ENCODE assay signal across 8 cellular contexts in the genomic region with DNA sequence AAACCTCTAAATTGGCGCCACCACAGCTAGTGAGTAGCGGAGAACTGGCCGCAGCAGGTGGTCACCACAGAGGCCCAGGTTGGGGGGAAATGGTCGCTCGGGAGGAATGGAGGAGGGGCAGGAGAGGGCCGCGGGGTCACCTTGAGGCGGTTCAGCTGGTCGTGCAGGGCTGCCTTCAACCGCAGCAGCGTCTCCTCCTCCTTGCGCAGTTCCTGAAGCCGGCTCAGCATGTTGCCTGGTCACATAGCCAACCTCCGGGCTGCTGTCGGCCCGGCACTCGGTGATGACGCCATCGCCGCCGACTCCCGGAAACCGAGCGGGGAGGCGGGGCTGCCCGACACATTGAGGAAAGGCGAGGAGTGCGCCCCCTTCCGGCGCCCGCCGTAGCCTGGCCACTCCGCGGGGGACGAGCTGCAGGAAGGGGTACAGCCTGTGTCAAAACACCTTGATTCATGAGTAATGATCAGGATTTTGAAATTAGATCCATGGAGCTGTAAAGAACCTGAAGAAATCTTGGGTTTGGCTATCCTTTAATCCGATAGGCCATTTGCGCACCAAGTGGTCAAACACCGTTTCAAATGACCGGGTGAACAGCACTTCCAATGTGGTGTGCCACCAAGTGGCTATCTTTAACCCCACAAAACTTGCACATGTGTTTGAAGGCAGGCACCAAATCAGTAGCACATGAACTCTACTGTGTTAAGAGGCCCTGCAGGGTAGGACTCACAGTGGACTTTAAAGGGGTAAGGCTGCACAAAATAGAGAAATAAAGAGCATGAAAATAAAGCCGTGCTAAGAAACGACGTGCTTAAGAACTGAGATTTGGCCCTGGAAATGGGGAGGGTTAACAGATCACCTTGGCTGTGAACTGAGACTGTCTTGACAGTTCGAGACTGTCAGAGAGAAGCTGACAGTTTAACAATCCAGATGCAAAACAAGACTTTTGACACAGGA. TPM values are rescaled to one million over a fixed set of nuclear protein-coding genes. Genes with fewer than 3 reads are reported as not detected.
A peak's percentile ranks its signal among the peaks of the same experiment; 100 is the strongest.
DNase-seq lines count a peak whose midpoint lies in the region; ATAC-seq and TF ChIP-seq lines count a peak whose summit lies in the region.

A gene with protein sequence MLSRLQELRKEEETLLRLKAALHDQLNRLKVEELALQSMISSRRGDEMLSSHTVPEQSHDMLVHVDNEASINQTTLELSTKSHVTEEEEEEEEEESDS (minus strand): TSS at position 261 of the 954 bp plus-strand sequence. CDS start 31 bp downstream, at position 230.

- peak within 1 kb of the TSS; percentile 65 to 86 (median 70) for H3K4me3 ChIP-seq in Peyer's patch
- peak within 1 kb of the TSS; percentile 62 to 93 (median 88) for H3K4me3 ChIP-seq in esophagus muscularis mucosa

- peaks cover 54% of the 10 kb centered on the region for H3K4me1 Mint-ChIP-seq in stimulated activated effector memory CD8-positive, alpha-beta T cell treated with anti-CD3 and anti-CD28 coated beads, Interleukin-12 subunit alpha, Interleukin-12 subunit beta, amount 100 ng/mL, for 72 hours

- H3K27me3 ChIP-seq in Peyer's patch (no peaks in the 10 kb centered on the region), esophagus muscularis mucosa (no peaks in the 10 kb centered on the region)

- H3K36me3 ChIP-seq in Peyer's patch (peaks cover 0 to 68% (median 0%) of the 10 kb centered on the region in 3 donors), esophagus muscularis mucosa (peaks cover 62 to 80% (median 77%) of the 10 kb centered on the region in 4 donors)

- WGBS in esophagus muscularis mucosa: 12% methylated on average over 30 of the region's 43 CpGs

- H3K27ac Mint-ChIP-seq in stimulated activated effector memory CD8-positive, alpha-beta T cell treated with anti-CD3 and anti-CD28 coated beads, Interleukin-12 subunit alpha, Interleukin-12 subunit beta, amount 100 ng/mL, for 72 hours: peak within 1 kb of the TSS; percentile 96

- peak; percentile 81 for ATAC-seq in GM21717 (IDR thresholded peaks at IDR 0.05; ENCODE audit: unreplicated experiment)
- ATAC-seq in stimulated activated effector memory CD8-positive, alpha-beta T cell treated with anti-CD3 and anti-CD28 coated beads, Interleukin-12 subunit alpha, Interleukin-12 subunit beta, amount 100 ng/mL, for 72 hours: peak; percentile 93

- peak within 1 kb of the TSS; percentile 92 for H3K4me3 Mint-ChIP-seq in stimulated activated effector memory CD8-positive, alpha-beta T cell treated with anti-CD3 and anti-CD28 coated beads, Interleukin-12 subunit alpha, Interleukin-12 subunit beta, amount 100 ng/mL, for 72 hours

- no peak for TF ChIP-seq EP300 in esophagus muscularis mucosa (IDR thresholded peaks at IDR 0.05)

- DNase-seq in DMS79 (lab: John Stamatoyannopoulos, UW) (peak; percentile 62), KG1 (lab: John Stamatoyannopoulos, UW) (peak; percentile 93), Peyer's patch (peak; percentile 98 to 99 (median 98)), esophagus muscularis mucosa (ENCODE audit: extremely low spot score) (peak; percentile 99), myocyte (ENCODE audit: low read depth) (peak; percentile 94)
- peak; percentile 99 to 100 for DNase-seq in activated T-cell treated with anti-CD3 and anti-CD28 coated beads, Interleukin-2, amount 50 U/mL, for 48 hours
- DNase-seq in stimulated activated effector memory CD8-positive, alpha-beta T cell treated with anti-CD3 and anti-CD28 coated beads, Interleukin-12 subunit alpha, Interleukin-12 subunit beta, amount 100 ng/mL, for 72 hours (ENCODE audit: low spot score in 2 of 2): peak; percentile 99

- H3K4me1 ChIP-seq in Peyer's patch (peaks cover 0 to 33% (median 6%) of the 10 kb centered on the region in 4 donors), esophagus muscularis mucosa (peaks cover 17 to 41% (median 31%) of the 10 kb centered on the region in 4 donors)

- intact Hi-C loops in esophagus muscularis mucosa (cut with DNase I): loop anchor here (2.0 to 10.0 kb wide), 2 partner anchors 113 to 143 kb away; a partner anchor contains a TSS

- H3K9me3 Mint-ChIP-seq in stimulated activated effector memory CD8-positive, alpha-beta T cell treated with anti-CD3 and anti-CD28 coated beads, Interleukin-12 subunit alpha, Interleukin-12 subunit beta, amount 100 ng/mL, for 72 hours: no peaks in the 10 kb centered on the region

- no peaks in the 10 kb centered on the region for H3K9me3 ChIP-seq in Peyer's patch
- no peaks in the 10 kb centered on the region for H3K9me3 ChIP-seq in esophagus muscularis mucosa

- peak; percentile 55 to 66 for TF ChIP-seq POLR2A in Peyer's patch (IDR thresholded peaks at IDR 0.05)
- TF ChIP-seq POLR2A in esophagus muscularis mucosa (IDR thresholded peaks at IDR 0.05; ENCODE audit: low read depth): peak; percentile 65

- TF ChIP-seq CTCF in Peyer's patch (IDR thresholded peaks at IDR 0.05) (peak; percentile 96 to 99 (median 98)), esophagus muscularis mucosa (IDR thresholded peaks at IDR 0.05) (peak; percentile 96 to 98 (median 97))

- peaks cover 100% of the 10 kb centered on the region for H3K36me3 Mint-ChIP-seq in stimulated activated effector memory CD8-positive, alpha-beta T cell treated with anti-CD3 and anti-CD28 coated beads, Interleukin-12 subunit alpha, Interleukin-12 subunit beta, amount 100 ng/mL, for 72 hours

- H3K27ac ChIP-seq in Peyer's patch (peak within 1 kb of the TSS; percentile 82 to 87 (median 85)), esophagus muscularis mucosa (replicated peaks in 1 of 4) (peak within 1 kb of the TSS; percentile 83 to 92 (median 87))

RNA-seq across cellular contexts. Expression of the gene that starts here (rescaled TPM):
- total RNA-seq in Peyer's patch (10 to 100 TPM; 12.2 to 26.4 (median 20.4) TPM), esophagus muscularis mucosa (10 to 100 TPM; 23.3 to 44.9 (median 34.7) TPM), myocyte (31.9 and 38.6 TPM in 2 replicates)
- 35.2 TPM for polyA plus RNA-seq in myocyte (2012)

Comparison
In these comparisons a context has a peak if more than half of its experiments do, and no peak if none do; other contexts are left out.
1. Peak in every context shown above with its lines: DNase-seq, ATAC-seq, H3K4me3 ChIP-seq and H3K27ac ChIP-seq.